ENCODE assay signal across 25 cellular contexts in the genomic region with DNA sequence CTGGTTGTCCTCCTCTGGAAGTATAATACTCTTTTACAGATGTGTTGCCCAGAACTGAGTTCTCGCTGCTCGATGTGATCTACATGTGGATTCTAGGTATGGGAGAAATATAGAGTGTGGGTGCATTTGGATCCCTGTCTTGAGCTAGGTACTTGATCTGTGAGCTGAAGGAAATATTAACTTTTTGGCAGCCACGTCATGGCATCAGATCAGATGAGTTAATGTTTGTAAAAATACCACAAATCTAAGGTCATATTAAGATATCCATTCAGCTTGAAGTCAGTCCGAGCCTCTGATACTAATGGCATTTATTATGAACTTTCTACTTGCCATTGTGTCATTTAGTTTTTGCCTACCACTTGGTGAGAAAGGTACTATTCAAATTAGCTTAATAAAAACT. TPM values are rescaled to one million over a fixed set of nuclear protein-coding genes. Genes with fewer than 3 reads are reported as not detected.
A peak's percentile ranks its signal among the peaks of the same experiment; 100 is the strongest.
DNase-seq lines count a peak whose midpoint lies in the region; ATAC-seq and TF ChIP-seq lines count a peak whose summit lies in the region.
"Had no signal": no experiment of that assay in that cellular context is flagged by ENCODE, and none has a peak within 500 bp of the region (broad histone marks: within the 10 kb centered on the region; RNA-seq: fewer than 3 reads in every experiment).

No MANE protein-coding gene starts in this region.

- H3K4me2 ChIP-seq in PC-9 = peak overlapping the region; percentile 60

- peaks cover 92% of the 10 kb centered on the region for H3K79me2 ChIP-seq in PC-9 (ENCODE audit: low read depth)

- H3K9me3 Mint-ChIP-seq in MCF 10A (ENCODE audit: unreplicated experiment) (no peaks in the 10 kb centered on the region), progenitor cell of endocrine pancreas (ENCODE audit: low read depth) (no peaks in the 10 kb centered on the region)
- H3K9me3 Mint-ChIP-seq: activated CD4-positive, alpha-beta T cell treated with anti-CD3 and anti-CD28 coated beads, Interleukin-2, amount 10 ng/mL, durations not matched to agents 7 days and 5 days; IgD-negative memory B cell had no signal

- H3K27me3 ChIP-seq in breast epithelium = no peaks in the 10 kb centered on the region
- H3K27me3 ChIP-seq in PC-9 (ENCODE audit: insufficient read depth, low read depth) = no peaks in the 10 kb centered on the region
- H3K27me3 ChIP-seq: brain microvascular endothelial cell, gastroesophageal sphincter, left lung, MG63, uterus had no signal

- TF ChIP-seq CTCF in MCF 10A (IDR thresholded peaks at IDR 0.05; ENCODE audit: unreplicated experiment) = no peak
- no peak for TF ChIP-seq CTCF in breast epithelium (IDR thresholded peaks at IDR 0.05)
- TF ChIP-seq CTCF in PC-9 (conservative IDR thresholded peaks at IDR 0.05) = no peak
- no peak for TF ChIP-seq CTCF in fibroblast of the aortic adventitia (IDR thresholded peaks at IDR 0.05; ENCODE audit: insufficient read depth, low read length)
- TF ChIP-seq CTCF in progenitor cell of endocrine pancreas (IDR thresholded peaks at IDR 0.05; ENCODE audit: unreplicated experiment) = no peak

- DNase-seq in MCF 10A (ENCODE audit: unreplicated experiment) = no peak
- no peak for DNase-seq in breast epithelium (ENCODE audit: low spot score in 2 of 2)
- no peak for DNase-seq in PC-9
- peak; percentile 26 for DNase-seq in fibroblast of the aortic adventitia (ENCODE audit: low read depth)
- no peak for DNase-seq in progenitor cell of endocrine pancreas (ENCODE audit: low spot score, unreplicated experiment)
- no peak for DNase-seq in erythroblast (lab: John Stamatoyannopoulos, UW)
- DNase-seq: activated CD4-positive, alpha-beta T cell treated with anti-CD3 and anti-CD28 coated beads, Interleukin-2, amount 10 ng/mL, durations not matched to agents 7 days and 5 days; activated gamma-delta T cell; brain microvascular endothelial cell; DMS153; GF-D8; left lung; MG63; mucosa of descending colon; NCI-H1417 treated with DMSO at 0.1 percent for 48 hours; NCI-H524; retina; SHP77; stimulated activated CD8-positive, alpha-beta memory T cell treated with anti-CD3 and anti-CD28 coated beads, Interleukin-4, amount 100 ng/mL, for 48 hours; T-helper 1 cell; uterus had no signal

- H3K4me3 ChIP-seq in breast epithelium = no peak overlapping the region
- no peak overlapping the region for H3K4me3 ChIP-seq in PC-9
- no peak overlapping the region for H3K4me3 ChIP-seq in fibroblast of the aortic adventitia (ENCODE audit: low read depth, low read length)
- H3K4me3 ChIP-seq: gastroesophageal sphincter, left lung, MG63, mucosa of descending colon, uterus had no signal

- CTCF ChIA-PET in MCF 10A (lab: Yijun Ruan, JAX) = interaction anchor here (0.6 to 11.8 kb wide), 20 partner anchors 10 to 279 kb away, joined by 3 to 158 read pairs (median 6); partner anchors contain the start of gene IL20
- CTCF ChIA-PET in PC-9 (lab: Charles Lee) = no interaction called here

- BruUV-seq in MCF 10A (replicated peaks; lab: Mats Ljungman, UMichigan) (no TSS peak), PC-9 (replicated peaks; lab: Mats Ljungman, UMichigan) (no TSS peak)

- peaks cover 34% of the 10 kb centered on the region for H4K20me1 ChIP-seq in PC-9 (ENCODE audit: insufficient read depth)

- no peak overlapping the region for H3K4me3 Mint-ChIP-seq in MCF 10A (ENCODE audit: unreplicated experiment)
- H3K4me3 Mint-ChIP-seq in progenitor cell of endocrine pancreas (ENCODE audit: low read depth) = no peak overlapping the region
- H3K4me3 Mint-ChIP-seq: activated CD4-positive, alpha-beta T cell treated with anti-CD3 and anti-CD28 coated beads, Interleukin-2, amount 10 ng/mL, durations not matched to agents 7 days and 5 days had no signal

- TF ChIP-seq POLR2A in breast epithelium (IDR thresholded peaks at IDR 0.05) (no peak), erythroblast (IDR thresholded peaks at IDR 0.05; ENCODE audit: low read length) (no peak)

- H3K27ac Mint-ChIP-seq in MCF 10A (ENCODE audit: low read depth, unreplicated experiment) = peak overlapping the region; percentile 52
- peak overlapping the region; percentile 22 for H3K27ac Mint-ChIP-seq in progenitor cell of endocrine pancreas
- H3K27ac Mint-ChIP-seq: activated CD4-positive, alpha-beta T cell treated with anti-CD3 and anti-CD28 coated beads, Interleukin-2, amount 10 ng/mL, durations not matched to agents 7 days and 5 days had no signal

- H2AFZ ChIP-seq in PC-9 = no peak overlapping the region

- intact Hi-C loops in MCF 10A (cut with micrococcal nuclease) (loop anchor here (1.0 kb wide), 1 partner anchor 35 kb away; no protein-coding TSS in a partner anchor), breast epithelium (cut with DNase I; ENCODE audit: low total_unique reads) (no loop called here), PC-9 (cut with micrococcal nuclease; ENCODE audit: unreplicated experiment) (no loop called here)

- H3K9me3 ChIP-seq in breast epithelium = no peaks in the 10 kb centered on the region
- no peaks in the 10 kb centered on the region for H3K9me3 ChIP-seq in PC-9 (ENCODE audit: insufficient read depth, low read depth)
- H3K9me3 ChIP-seq: gastroesophageal sphincter, left lung, MG63, mucosa of descending colon, uterus had no signal

- H3K4me1 ChIP-seq in breast epithelium = peaks cover 12 to 26% of the 10 kb centered on the region in 2 donors
- peaks cover 58% of the 10 kb centered on the region for H3K4me1 ChIP-seq in PC-9 (replicated peaks; ENCODE audit: insufficient read depth)

- H3K27me3 Mint-ChIP-seq in MCF 10A (ENCODE audit: insufficient read depth, unreplicated experiment) = no peaks in the 10 kb centered on the region
- no peaks in the 10 kb centered on the region for H3K27me3 Mint-ChIP-seq in progenitor cell of endocrine pancreas
- H3K27me3 Mint-ChIP-seq: activated CD4-positive, alpha-beta T cell treated with anti-CD3 and anti-CD28 coated beads, Interleukin-2, amount 10 ng/mL, durations not matched to agents 7 days and 5 days had no signal

- H3K9me2 ChIP-seq in PC-9 (ENCODE audit: insufficient read depth) = no peaks in the 10 kb centered on the region

- POLR2A ChIA-PET in MCF 10A (lab: Yijun Ruan, JAX) (interaction anchor here (0.6 to 16.1 kb wide), 13 partner anchors 10 to 706 kb away, joined by 3 to 229 read pairs (median 3); partner anchors contain the start of genes DYRK3, EIF2D, MAPKAPK2 and RAB7B), PC-9 (lab: Charles Lee; ENCODE audit: unreplicated experiment) (interaction anchor here (0.6 kb wide), 2 partner anchors 19 to 30 kb away, joined by 3 to 6 read pairs; no protein-coding TSS in a partner anchor)

- peaks cover 60% of the 10 kb centered on the region for H3K4me1 Mint-ChIP-seq in MCF 10A (ENCODE audit: insufficient read depth, unreplicated experiment)
- peaks cover 51% of the 10 kb centered on the region for H3K4me1 Mint-ChIP-seq in progenitor cell of endocrine pancreas (ENCODE audit: low read depth)

- ATAC-seq in HG02571 (IDR thresholded peaks at IDR 0.05; ENCODE audit: unreplicated experiment) (no peak), GM21423 (IDR thresholded peaks at IDR 0.05; ENCODE audit: unreplicated experiment) (no peak)
- ATAC-seq: gastroesophageal sphincter, mucosa of descending colon had no signal

- peaks cover 37% of the 10 kb centered on the region for H3F3A ChIP-seq in PC-9 (ENCODE audit: insufficient read depth, low read depth)

- H3K36me3 ChIP-seq in breast epithelium (no peaks in the 10 kb centered on the region), PC-9 (ENCODE audit: low read depth) (no peaks in the 10 kb centered on the region)
- H3K36me3 ChIP-seq: brain microvascular endothelial cell, gastroesophageal sphincter, left lung, MG63, uterus had no signal

- H3K36me3 Mint-ChIP-seq in MCF 10A (ENCODE audit: insufficient read depth, unreplicated experiment) (peaks cover 12% of the 10 kb centered on the region), progenitor cell of endocrine pancreas (ENCODE audit: insufficient read depth) (no peaks in the 10 kb centered on the region)
- H3K36me3 Mint-ChIP-seq: IgD-negative memory B cell had no signal

- H3K27ac ChIP-seq in breast epithelium = peak overlapping the region in 1 of 2 donors; percentile 6
- peak overlapping the region; percentile 83 for H3K27ac ChIP-seq in PC-9
- H3K27ac ChIP-seq: brain microvascular endothelial cell, gastroesophageal sphincter, uterus had no signal

RNA-seq across cellular contexts. Expression of gene MAPKAPK2, which starts 24.6 kb away (rescaled TPM):
- total RNA-seq in MCF 10A (2022) (142 and 178 TPM in 2 replicates), breast epithelium (10 to 100 TPM; 47.4 to 69.2 (median 67.2) TPM), PC-9 (2021) (62.6 and 70.6 TPM in 2 replicates), fibroblast of the aortic adventitia (ENCODE audit: low replicate concordance) (18.5 and 31.0 TPM in 2 replicates), progenitor cell of endocrine pancreas (60.8 and 64.9 TPM in 2 replicates)
